26 cellular contexts compared by ENCODE assay signal in the genomic region with DNA sequence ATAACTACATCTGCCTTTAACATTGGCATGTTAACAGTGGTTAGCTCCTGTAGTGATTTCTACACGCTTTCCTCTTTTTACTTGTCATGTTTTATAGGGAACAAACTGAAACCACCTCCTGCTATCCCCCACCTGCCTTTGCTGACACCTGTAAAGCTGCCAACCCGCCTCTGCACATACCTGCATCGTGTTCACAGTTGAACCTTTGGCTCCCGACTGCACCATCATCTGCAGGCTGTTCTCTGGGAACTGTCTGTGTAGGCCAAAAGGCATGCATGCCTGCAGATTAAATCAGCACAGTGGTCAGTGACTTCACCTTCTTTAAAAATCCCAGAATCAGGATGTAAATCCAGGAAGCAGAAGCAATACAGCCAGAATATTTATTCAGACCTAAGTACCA. TPM values are rescaled to one million over a fixed set of nuclear protein-coding genes. Genes with fewer than 3 reads are reported as not detected.
DNase-seq lines count a peak whose midpoint lies in the region; ATAC-seq and TF ChIP-seq lines count a peak whose summit lies in the region.
"Had no signal": no experiment of that assay in that cellular context is flagged by ENCODE, and none has a peak within 500 bp of the region (broad histone marks: within the 10 kb centered on the region; RNA-seq: fewer than 3 reads in every experiment).

No MANE protein-coding gene starts in this region.

- intact Hi-C loops in IMR-90 (cut with micrococcal nuclease) (no loop called here), posterior vena cava (cut with DNase I) (no loop called here)

- H3K9ac ChIP-seq in IMR-90 (ENCODE audit: low read depth, low read length) (no peak overlapping the region), smooth muscle cell (ENCODE audit: low read depth) (no peak overlapping the region)

- in situ Hi-C loops in IMR-90 (cut with MboI; ENCODE audit: low sequenced_read_pairs): no loop called here

- TF ChIP-seq CTCF in IMR-90 (conservative IDR thresholded peaks at IDR 0.05; ENCODE audit: low read depth, low read length) (no peak), smooth muscle cell (IDR thresholded peaks at IDR 0.05; ENCODE audit: borderline replicate concordance, insufficient read depth, poor library complexity, severe bottlenecking) (no peak)

- H3K27me3 Mint-ChIP-seq in activated naive CD4-positive, alpha-beta T cell treated with anti-CD3 and anti-CD28 coated beads, Interleukin-2, amount 10 ng/mL, durations not matched to agents 7 days and 5 days: no peaks in the 10 kb centered on the region
- no peaks in the 10 kb centered on the region for H3K27me3 Mint-ChIP-seq in effector memory CD8-positive, alpha-beta T cell
- H3K27me3 Mint-ChIP-seq: activated CD4-positive, alpha-beta T cell treated with anti-CD3 and anti-CD28 coated beads, Interleukin-2, amount 10 ng/mL, durations not matched to agents 24 days and 14 days; naive thymus-derived CD4-positive, alpha-beta T cell had no signal

- no peak for ATAC-seq in IMR-90 (ENCODE audit: low read depth)
- no peak for ATAC-seq in effector memory CD8-positive, alpha-beta T cell (replicated peaks)
- ATAC-seq in HG02571 (IDR thresholded peaks at IDR 0.05; ENCODE audit: unreplicated experiment): no peak
- ATAC-seq: A549; left cardiac atrium; naive thymus-derived CD4-positive, alpha-beta T cell had no signal

- dilution Hi-C loops in IMR-90 (cut with HindIII; ENCODE audit: low sequenced_read_pairs, unreplicated experiment): no loop called here

- no peak for TF ChIP-seq POLR2A in IMR-90 (IDR thresholded peaks at IDR 0.05; ENCODE audit: low read depth, low read length)

- H3K27ac ChIP-seq in IMR-90 (ENCODE audit: insufficient read depth, low read length) (no peak overlapping the region), smooth muscle cell (ENCODE audit: low read depth) (no peak overlapping the region)
- H3K27ac ChIP-seq: A549, skin epidermis, suprapubic skin had no signal

- H3K4me3 ChIP-seq in IMR-90 (ENCODE audit: insufficient read depth, low read depth, low read length) (no peak overlapping the region), smooth muscle cell (no peak overlapping the region)
- H3K4me3 ChIP-seq: A549, skin epidermis, suprapubic skin had no signal

- peaks cover 69% of the 10 kb centered on the region for H3K36me3 ChIP-seq in IMR-90 (ENCODE audit: control insufficient read depth, insufficient read depth, low read length)
- peaks cover 16% of the 10 kb centered on the region for H3K36me3 ChIP-seq in smooth muscle cell (ENCODE audit: low read depth)

- no TSS peak for BruUV-seq in IMR-90 (replicated peaks; lab: Mats Ljungman, UMichigan)

- H2AFZ ChIP-seq in IMR-90 (replicated peaks; ENCODE audit: low read length, poor library complexity): no peak overlapping the region
- H2AFZ ChIP-seq in smooth muscle cell (ENCODE audit: low read depth): no peak overlapping the region

- H3K79me1 ChIP-seq in IMR-90 (ENCODE audit: low read depth in 1 of 2, low read length in 2 of 2): peaks cover 0 to 2% of the 10 kb centered on the region in 2 experiments; a peak in 1 of 4 replicates

- H3K27me3 ChIP-seq in IMR-90 (ENCODE audit: control insufficient read depth, insufficient read depth, low read length): no peaks in the 10 kb centered on the region
- H3K27me3 ChIP-seq in smooth muscle cell (ENCODE audit: low read depth): no peaks in the 10 kb centered on the region
- H3K27me3 ChIP-seq: BE2C, suprapubic skin had no signal

- no peak overlapping the region for H2BK5ac ChIP-seq in IMR-90 (ENCODE audit: low read depth, low read length, poor library complexity, severe bottlenecking)

- no peak overlapping the region for H3K4me3 Mint-ChIP-seq in activated naive CD4-positive, alpha-beta T cell treated with anti-CD3 and anti-CD28 coated beads, Interleukin-2, amount 10 ng/mL, durations not matched to agents 7 days and 5 days
- no peak overlapping the region for H3K4me3 Mint-ChIP-seq in effector memory CD8-positive, alpha-beta T cell
- H3K4me3 Mint-ChIP-seq: activated CD4-positive, alpha-beta T cell treated with anti-CD3 and anti-CD28 coated beads, Interleukin-2, amount 10 ng/mL, durations not matched to agents 24 days and 14 days; H9; naive thymus-derived CD4-positive, alpha-beta T cell had no signal

- H3K56ac ChIP-seq in IMR-90 (ENCODE audit: extremely low read depth, insufficient read depth, low read length): no peak overlapping the region

- H3K79me2 ChIP-seq in smooth muscle cell (ENCODE audit: low read depth): no peaks in the 10 kb centered on the region

- no peak overlapping the region for H3K18ac ChIP-seq in IMR-90 (ENCODE audit: low read depth, low read length)

- no peak for TF ChIP-seq RAD21 in IMR-90 (IDR thresholded peaks at IDR 0.05; ENCODE audit: low read length)

- H2BK15ac ChIP-seq in IMR-90 (ENCODE audit: low read depth, low read length): no peak overlapping the region

- H3K9me1 ChIP-seq in IMR-90 (ENCODE audit: insufficient read depth, low read length): peaks cover 3% of the 10 kb centered on the region; the same call in 1 of the 2 replicates

- POLR2A ChIA-PET in IMR-90 (lab: Charles Lee; ENCODE audit: unreplicated experiment): no interaction called here

- peaks cover 51% of the 10 kb centered on the region for H3K36me3 Mint-ChIP-seq in activated naive CD4-positive, alpha-beta T cell treated with anti-CD3 and anti-CD28 coated beads, Interleukin-2, amount 10 ng/mL, durations not matched to agents 7 days and 5 days
- peaks cover 26% of the 10 kb centered on the region for H3K36me3 Mint-ChIP-seq in effector memory CD8-positive, alpha-beta T cell (ENCODE audit: insufficient read depth)

- H2BK20ac ChIP-seq in IMR-90 (ENCODE audit: low read depth, low read length): no peak overlapping the region

- H4K20me1 ChIP-seq in IMR-90 (ENCODE audit: insufficient read depth, low read length): no peaks in the 10 kb centered on the region
- no peaks in the 10 kb centered on the region for H4K20me1 ChIP-seq in smooth muscle cell (ENCODE audit: low read depth)

- H2AK5ac ChIP-seq in IMR-90 (ENCODE audit: low read depth, low read length): no peak overlapping the region

- H3K4me1 Mint-ChIP-seq in activated naive CD4-positive, alpha-beta T cell treated with anti-CD3 and anti-CD28 coated beads, Interleukin-2, amount 10 ng/mL, durations not matched to agents 7 days and 5 days: peaks cover 9% of the 10 kb centered on the region
- H3K4me1 Mint-ChIP-seq in effector memory CD8-positive, alpha-beta T cell (ENCODE audit: low read depth in 2 of 2): no peaks in the 10 kb centered on the region
- H3K4me1 Mint-ChIP-seq: H9 had no signal

- no peak for DNase-seq in activated naive CD4-positive, alpha-beta T cell treated with anti-CD3 and anti-CD28 coated beads, Interleukin-2, amount 10 ng/mL, durations not matched to agents 7 days and 5 days
- DNase-seq in activated naive CD4-positive, alpha-beta T cell treated with Interleukin-2 at 50 U/mL for 16 hours: no peak
- DNase-seq in IMR-90: peak; percentile 69
- DNase-seq in effector memory CD8-positive, alpha-beta T cell: no peak
- DNase-seq in posterior vena cava (ENCODE audit: low spot score): peak; percentile 34
- no peak for DNase-seq in NCI-H2227 treated with DMSO at 0.1 percent for 48 hours (lab: John Stamatoyannopoulos, UW)
- DNase-seq in smooth muscle cell (lab: John Stamatoyannopoulos, UW; ENCODE audit: unreplicated experiment): no peak
- DNase-seq: activated CD4-positive, alpha-beta T cell treated with anti-CD3 and anti-CD28 coated beads, Interleukin-2, amount 10 ng/mL, durations not matched to agents 24 days and 14 days; BE2C; COR-L47; glutamatergic neuron; Kasumi-1; mesendoderm; naive thymus-derived CD4-positive, alpha-beta T cell; NCI-H1048; NCI-H2029 treated with DMSO at 0.1 percent for 48 hours; NCI-H345; NCI-H748 treated with DMSO at 0.1 percent for 48 hours; occipital lobe; stimulated activated CD4-positive, alpha-beta T cell treated with anti-CD3 and anti-CD28 coated beads, Interleukin-1b, Interleukin-23, amount 100 ng/mL, for 48 hours had no signal

- no peak overlapping the region for H3K14ac ChIP-seq in IMR-90 (replicated peaks; ENCODE audit: low read depth, low read length)

- no peaks in the 10 kb centered on the region for H3K4me1 ChIP-seq in IMR-90 (ENCODE audit: control insufficient read depth, insufficient read depth, low read length)
- no peaks in the 10 kb centered on the region for H3K4me1 ChIP-seq in smooth muscle cell (ENCODE audit: low read depth)
- H3K4me1 ChIP-seq: A549, BE2C, suprapubic skin had no signal

- CTCF ChIA-PET in activated naive CD4-positive, alpha-beta T cell treated with anti-CD3 and anti-CD28 coated beads, Interleukin-2, amount 10 ng/mL, durations not matched to agents 7 days and 5 days (lab: Charles Lee): no interaction called here
- CTCF ChIA-PET in IMR-90 (lab: Yijun Ruan, JAX): no interaction called here

- H4K5ac ChIP-seq in IMR-90 (ENCODE audit: low read depth, low read length): no peak overlapping the region

- peak overlapping the region; percentile 80 for H3K27ac Mint-ChIP-seq in activated naive CD4-positive, alpha-beta T cell treated with anti-CD3 and anti-CD28 coated beads, Interleukin-2, amount 10 ng/mL, durations not matched to agents 7 days and 5 days
- H3K27ac Mint-ChIP-seq in effector memory CD8-positive, alpha-beta T cell: peak overlapping the region; percentile 16 to 82
- H3K27ac Mint-ChIP-seq: activated CD4-positive, alpha-beta T cell treated with anti-CD3 and anti-CD28 coated beads, Interleukin-2, amount 10 ng/mL, durations not matched to agents 24 days and 14 days; H9 had no signal

- H4K91ac ChIP-seq in IMR-90 (ENCODE audit: insufficient read depth, low read depth, low read length): no peak overlapping the region

- H3K9me3 Mint-ChIP-seq in activated naive CD4-positive, alpha-beta T cell treated with anti-CD3 and anti-CD28 coated beads, Interleukin-2, amount 10 ng/mL, durations not matched to agents 7 days and 5 days: no peaks in the 10 kb centered on the region
- no peaks in the 10 kb centered on the region for H3K9me3 Mint-ChIP-seq in effector memory CD8-positive, alpha-beta T cell
- H3K9me3 Mint-ChIP-seq: activated CD4-positive, alpha-beta T cell treated with anti-CD3 and anti-CD28 coated beads, Interleukin-2, amount 10 ng/mL, durations not matched to agents 24 days and 14 days; H9; naive thymus-derived CD4-positive, alpha-beta T cell had no signal

- H3K4ac ChIP-seq in IMR-90 (ENCODE audit: low read depth, low read length): no peak overlapping the region

- H2BK120ac ChIP-seq in IMR-90 (ENCODE audit: low read depth, low read length): no peak overlapping the region

- H3K23ac ChIP-seq in IMR-90 (ENCODE audit: low read depth, low read length): no peak overlapping the region

- H4K8ac ChIP-seq in IMR-90 (ENCODE audit: low read depth in 2 of 2, low read length in 2 of 2): no peak overlapping the region

- no peaks in the 10 kb centered on the region for H3F3A ChIP-seq in smooth muscle cell (ENCODE audit: low read depth)

- no peak overlapping the region for H3K4me2 ChIP-seq in IMR-90 (ENCODE audit: low read depth, low read length)
- no peak overlapping the region for H3K4me2 ChIP-seq in smooth muscle cell
- H3K4me2 ChIP-seq: A549 had no signal

- H2AK9ac ChIP-seq in IMR-90 (replicated peaks; ENCODE audit: low read depth, low read length, poor library complexity): no peak overlapping the region

- no peaks in the 10 kb centered on the region for H3K9me3 ChIP-seq in IMR-90 (ENCODE audit: control insufficient read depth, insufficient read depth, low read length)
- H3K9me3 ChIP-seq in smooth muscle cell (replicated peaks; ENCODE audit: low read depth): no peaks in the 10 kb centered on the region
- H3K9me3 ChIP-seq: A549, BE2C, suprapubic skin had no signal

- 100% methylated on average over 1 of the region's 4 CpGs; no CpG with 5 or more reads in 1 of the 2 experiments for WGBS in IMR-90 (ENCODE audit: extremely low coverage in 2 of 2, insufficient read length in 1 of 2), 2 experiments
- WGBS in smooth muscle cell (ENCODE audit: low lambda C conversion rate): 75% methylated on average over 4 of the region's 4 CpGs

RNA-seq across cellular contexts. Expression of a gene that starts 58.7 kb away (rescaled TPM):
- 27.4 and 27.8 TPM in 2 replicates for total RNA-seq in IMR-90 (2012; rRNA removed)
- polyA plus RNA-seq in IMR-90 (2012; rRNA removed): 7.6 and 9.3 TPM in 2 replicates
- 3.3 and 3.5 TPM in 2 replicates for polyA plus RNA-seq in IMR-90 (2012; cell fraction: cytosol; rRNA removed)
- 12.0 and 12.4 TPM in 2 replicates for polyA plus RNA-seq in IMR-90 (2012; cell fraction: nucleus; rRNA removed; ENCODE audit: low replicate concordance)
- total RNA-seq in posterior vena cava: 10 to 100 TPM; 29.8 to 32.3 TPM
- 12.2 and 20.8 TPM in 2 replicates for total RNA-seq in smooth muscle cell
- 4.9 and 6.0 TPM in 2 replicates for polyA plus RNA-seq in smooth muscle cell

RNA-seq across cellular contexts. Expression of a gene that starts 59.0 kb away (rescaled TPM):
- 48.9 and 75.5 TPM in 2 replicates for total RNA-seq in IMR-90 (2012; rRNA removed)
- polyA plus RNA-seq in IMR-90 (2012; rRNA removed): 29.1 and 44.0 TPM in 2 replicates
- 9.9 and 27.6 TPM in 2 replicates for polyA plus RNA-seq in IMR-90 (2012; cell fraction: cytosol; rRNA removed)
- polyA plus RNA-seq in IMR-90 (2012; cell fraction: nucleus; rRNA removed; ENCODE audit: low replicate concordance): 32.2 and 210 TPM in 2 replicates
- 10 to 100 TPM; 50.7 to 58.5 TPM for total RNA-seq in posterior vena cava
- total RNA-seq in smooth muscle cell: 78.7 and 147 TPM in 2 replicates
- 42.2 and 58.7 TPM in 2 replicates for polyA plus RNA-seq in smooth muscle cell

Comparison
In these comparisons a context has a peak if more than half of its experiments do, and no peak if none do; other contexts are left out.
1. DNase-seq: peak in IMR-90 (single experiment) and posterior vena cava (single experiment); none in activated naive CD4-positive, alpha-beta T cell treated with anti-CD3 and anti-CD28 coated beads, Interleukin-2, amount 10 ng/mL, durations not matched to agents 7 days and 5 days (single experiment), activated naive CD4-positive, alpha-beta T cell treated with Interleukin-2 at 50 U/mL for 16 hours (single experiment), effector memory CD8-positive, alpha-beta T cell (0 of 3), NCI-H2227 treated with DMSO at 0.1 percent for 48 hours (single experiment) and smooth muscle cell (single experiment).